ENCODE assay signal across 18 cellular contexts in genomic region chr6:68443704-68444103, GRCh38.
DNase-seq lines count a peak whose midpoint lies in the region; ATAC-seq and TF ChIP-seq lines count a peak whose summit lies in the region.
"Had no signal": no experiment of that assay in that cellular context is flagged by ENCODE, and none has a peak within 500 bp of the region (broad histone marks: within the 10 kb centered on the region; RNA-seq: fewer than 3 reads in every experiment).

No MANE protein-coding gene starts in this region.

- H3K27ac ChIP-seq in PC-9 (no peak overlapping the region), neural progenitor cell (no peak overlapping the region)
- H3K27ac ChIP-seq: HL-60, RWPE1 had no signal

- H3K36me3 ChIP-seq in PC-9 (ENCODE audit: low read depth) (no peaks in the 10 kb centered on the region), neural progenitor cell (no peaks in the 10 kb centered on the region)
- H3K36me3 ChIP-seq: HAP-1 had no signal

- H3K4me2 ChIP-seq in PC-9 (no peak overlapping the region), neural progenitor cell (no peak overlapping the region)

- no TSS peak for BruUV-seq in PC-9 (replicated peaks; lab: Mats Ljungman, UMichigan)

- H3K4me1 ChIP-seq in PC-9 (replicated peaks; ENCODE audit: insufficient read depth) (no peaks in the 10 kb centered on the region), neural progenitor cell (no peaks in the 10 kb centered on the region)
- H3K4me1 ChIP-seq: HAP-1 had no signal

- DNase-seq in COR-L47 (lab: John Stamatoyannopoulos, UW) (peak; percentile 0), PC-9 (no peak), fibroblast of mammary gland (ENCODE audit: low read depth) (no peak), neural progenitor cell (ENCODE audit: low spot score) (no peak), iPS-NIHi11 (ENCODE audit: low spot score) (no peak), cerebellar cortex (ENCODE audit: low spot score) (no peak)
- no peak for DNase-seq in activated CD4-positive, alpha-beta T cell treated with anti-CD3 and anti-CD28 coated beads, Interleukin-2, amount 10 ng/mL, durations not matched to agents 24 days and 14 days
- DNase-seq: EL; NCI-H1417; NCI-H187 treated with DMSO at 0.1 percent for 48 hours; NCI-H446; NK-92 treated with Interleukin-12 subunit alpha and Interleukin-12 subunit beta, amount 100 ng/mL, for 24 hours had no signal

- no peaks in the 10 kb centered on the region for H3K79me2 ChIP-seq in PC-9 (ENCODE audit: low read depth)
- no peaks in the 10 kb centered on the region for H3K79me2 ChIP-seq in neural progenitor cell (ENCODE audit: low read depth)

- CTCF ChIA-PET in PC-9 (lab: Charles Lee): no interaction called here

- H3K4me3 Mint-ChIP-seq in neural progenitor cell: no peak overlapping the region
- H3K4me3 Mint-ChIP-seq in activated CD4-positive, alpha-beta T cell treated with anti-CD3 and anti-CD28 coated beads, Interleukin-2, amount 10 ng/mL, durations not matched to agents 24 days and 14 days: no peak overlapping the region
- H3K4me3 Mint-ChIP-seq: CD14-positive monocyte, IgD-negative memory B cell had no signal

- TF ChIP-seq CTCF in PC-9 (conservative IDR thresholded peaks at IDR 0.05) (peak; percentile 30; the same call in 1 of the 2 replicates), fibroblast of mammary gland (conservative IDR thresholded peaks at IDR 0.05; ENCODE audit: control insufficient read depth, insufficient read depth, low read depth, low read length) (peak; percentile 15), neural progenitor cell (IDR thresholded peaks at IDR 0.05) (peak; percentile 32)

- H3K27ac Mint-ChIP-seq in neural progenitor cell: no peak overlapping the region
- no peak overlapping the region for H3K27ac Mint-ChIP-seq in activated CD4-positive, alpha-beta T cell treated with anti-CD3 and anti-CD28 coated beads, Interleukin-2, amount 10 ng/mL, durations not matched to agents 24 days and 14 days
- H3K27ac Mint-ChIP-seq: CD14-positive monocyte, IgD-negative memory B cell had no signal

- H3K9me3 ChIP-seq in PC-9 (ENCODE audit: insufficient read depth, low read depth): no peaks in the 10 kb centered on the region
- no peaks in the 10 kb centered on the region for H3K9me3 ChIP-seq in neural progenitor cell (ENCODE audit: low read depth)
- H3K9me3 ChIP-seq: HAP-1 had no signal

- H3K9me2 ChIP-seq in PC-9 (ENCODE audit: insufficient read depth): no peaks in the 10 kb centered on the region

- H3K4me1 Mint-ChIP-seq in neural progenitor cell: no peaks in the 10 kb centered on the region
- H3K4me1 Mint-ChIP-seq in activated CD4-positive, alpha-beta T cell treated with anti-CD3 and anti-CD28 coated beads, Interleukin-2, amount 10 ng/mL, durations not matched to agents 24 days and 14 days: no peaks in the 10 kb centered on the region
- H3K4me1 Mint-ChIP-seq: CD14-positive monocyte, IgD-negative memory B cell had no signal

- intact Hi-C loops in PC-9 (cut with micrococcal nuclease; ENCODE audit: unreplicated experiment): no loop called here
- intact Hi-C loops in activated CD4-positive, alpha-beta T cell treated with anti-CD3 and anti-CD28 coated beads, Interleukin-2, amount 10 ng/mL, durations not matched to agents 24 days and 14 days (cut with micrococcal nuclease): no loop called here

- H3K9me3 Mint-ChIP-seq in neural progenitor cell: no peaks in the 10 kb centered on the region
- no peaks in the 10 kb centered on the region for H3K9me3 Mint-ChIP-seq in activated CD4-positive, alpha-beta T cell treated with anti-CD3 and anti-CD28 coated beads, Interleukin-2, amount 10 ng/mL, durations not matched to agents 24 days and 14 days

- POLR2A ChIA-PET in PC-9 (lab: Charles Lee; ENCODE audit: unreplicated experiment): no interaction called here

- H4K20me1 ChIP-seq in PC-9 (ENCODE audit: insufficient read depth) (no peaks in the 10 kb centered on the region), neural progenitor cell (ENCODE audit: low read depth) (no peaks in the 10 kb centered on the region)

- no peaks in the 10 kb centered on the region for H3K27me3 Mint-ChIP-seq in neural progenitor cell (ENCODE audit: insufficient read depth, low read depth)
- H3K27me3 Mint-ChIP-seq in activated CD4-positive, alpha-beta T cell treated with anti-CD3 and anti-CD28 coated beads, Interleukin-2, amount 10 ng/mL, durations not matched to agents 24 days and 14 days: no peaks in the 10 kb centered on the region
- H3K27me3 Mint-ChIP-seq: IgD-negative memory B cell had no signal

- H3K4me3 ChIP-seq in PC-9 (no peak overlapping the region), fibroblast of mammary gland (ENCODE audit: control insufficient read depth, low read depth, low read length) (no peak overlapping the region), neural progenitor cell (no peak overlapping the region)
- H3K4me3 ChIP-seq: HAP-1 had no signal

- H2AFZ ChIP-seq in PC-9: no peak overlapping the region
- H2AFZ ChIP-seq in neural progenitor cell (replicated peaks): no peak overlapping the region

- H3K36me3 Mint-ChIP-seq in neural progenitor cell: no peaks in the 10 kb centered on the region
- no peaks in the 10 kb centered on the region for H3K36me3 Mint-ChIP-seq in activated CD4-positive, alpha-beta T cell treated with anti-CD3 and anti-CD28 coated beads, Interleukin-2, amount 10 ng/mL, durations not matched to agents 24 days and 14 days (ENCODE audit: low read depth)
- H3K36me3 Mint-ChIP-seq: CD14-positive monocyte, IgD-negative memory B cell had no signal

- H3K27me3 ChIP-seq in PC-9 (ENCODE audit: insufficient read depth, low read depth) (no peaks in the 10 kb centered on the region), neural progenitor cell (no peaks in the 10 kb centered on the region)

- no peak overlapping the region for H3K9ac ChIP-seq in neural progenitor cell

- no peaks in the 10 kb centered on the region for H3F3A ChIP-seq in PC-9 (ENCODE audit: insufficient read depth, low read depth)
- no peaks in the 10 kb centered on the region for H3F3A ChIP-seq in neural progenitor cell (ENCODE audit: low read depth)

- no peak for ATAC-seq in HG02798 (IDR thresholded peaks at IDR 0.05; ENCODE audit: poor library complexity, unreplicated experiment)
